8 cellular contexts compared by ENCODE assay signal in the genomic region with DNA sequence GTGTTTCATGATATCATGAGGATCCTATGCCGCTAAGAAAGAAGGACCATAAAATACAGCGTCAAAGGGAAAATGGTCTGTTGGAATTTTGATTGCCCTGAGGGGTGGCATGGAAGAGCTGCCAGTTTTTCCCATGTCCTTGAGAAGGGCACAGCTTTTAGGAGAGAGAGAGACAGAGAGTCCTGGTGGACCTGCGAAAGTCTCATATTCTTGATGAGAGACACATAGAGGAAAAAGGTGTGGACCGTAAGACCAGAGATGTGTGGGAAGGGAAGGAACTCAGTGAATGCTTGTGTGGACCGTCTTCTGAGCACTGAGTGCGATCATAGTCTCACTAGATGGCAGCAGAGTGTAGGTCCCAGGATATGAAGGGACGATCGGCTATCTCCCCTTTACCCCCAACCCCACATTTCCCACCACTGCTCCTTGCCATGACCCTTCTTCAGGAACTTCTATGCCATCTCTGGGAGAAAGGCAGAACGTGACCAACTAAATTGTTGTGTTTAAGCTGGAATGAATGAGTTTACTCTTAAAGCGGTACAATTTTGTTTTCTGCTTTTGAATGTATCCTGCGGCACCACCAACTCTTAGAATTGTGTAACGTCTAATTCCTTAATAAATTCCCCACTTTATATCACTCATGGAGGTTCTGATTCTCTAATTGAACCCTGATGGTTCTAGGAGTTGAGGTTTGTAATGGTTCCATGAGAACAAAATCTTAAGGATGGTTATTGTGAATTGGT.
DNase-seq lines count a peak whose midpoint lies in the region; ATAC-seq, FAIRE-seq and TF ChIP-seq lines count a peak whose summit lies in the region.

No MANE protein-coding gene starts in this region.

- TF ChIP-seq CTCF in K562 (IDR thresholded peaks at IDR 0.05 in 2 of 3, conservative IDR thresholded peaks at IDR 0.05 in 1 of 3; ENCODE audit: insufficient read depth in 2 of 3, low read depth in 1 of 3, low read length in 3 of 3): peak; percentile 76 to 79 (median 78)
- peak in 3 of 6 experiments; percentile 37 to 60 (median 44) for TF ChIP-seq CTCF in thyroid gland (IDR thresholded peaks at IDR 0.05)

- in situ Hi-C loops in ACHN (cut with HindIII; ENCODE audit: low pct_ligation_motif_present, low pct_unique_long_range_greater_than_20kb, low sequenced_read_pairs) (no loop called here), K562 (cut with MboI) (loop anchor here (5.0 kb wide), 1 partner anchor 524 kb away; no protein-coding TSS in a partner anchor)

- H3K4me3 ChIP-seq in K562 (no peak overlapping the region), thyroid gland (replicated peaks in 1 of 3) (no peak overlapping the region)

- H4K20me1 ChIP-seq in K562 (replicated peaks; ENCODE audit: control insufficient read depth, insufficient read depth, low read length): no peaks in the 10 kb centered on the region

- H3K9me3 ChIP-seq in K562 (replicated peaks; ENCODE audit: control insufficient read depth, insufficient read depth, low read depth, low read length) (no peaks in the 10 kb centered on the region), thyroid gland (no peaks in the 10 kb centered on the region)

- no peak overlapping the region for H3K27ac ChIP-seq in K562 (ENCODE audit: extremely low read depth, low read depth, low read length)
- no peak overlapping the region for H3K27ac ChIP-seq in thyroid gland

- intact Hi-C loops in K562 (cut with micrococcal nuclease) (loop anchor here (1.0 to 5.0 kb wide), 4 partner anchors 89 to 522 kb away; no protein-coding TSS in a partner anchor), thyroid gland (cut with DNase I) (no loop called here)

- TF ChIP-seq RAD21 in K562 (CRISPR knock-in tag; conservative IDR thresholded peaks at IDR 0.05 in 1 of 2, IDR thresholded peaks at IDR 0.05 in 1 of 2): peak; percentile 85 to 93

- no peaks in the 10 kb centered on the region for H3K9me1 ChIP-seq in K562 (ENCODE audit: control insufficient read depth, insufficient read depth, low read length)

- no peak for TF ChIP-seq EP300 in K562 (IDR thresholded peaks at IDR 0.05; ENCODE audit: low read length)

- H3K4me2 ChIP-seq in K562 (ENCODE audit: insufficient read depth, low read length): no peak overlapping the region

- H3K4me1 ChIP-seq in K562 (replicated peaks in 1 of 2; ENCODE audit: control insufficient read depth in 2 of 2, insufficient read depth in 2 of 2, low read length in 2 of 2) (no peaks in the 10 kb centered on the region; a peak in 1 of 5 replicates), thyroid gland (no peaks in the 10 kb centered on the region)

- BruUV-seq in K562 (replicated peaks; lab: Mats Ljungman, UMichigan): no TSS peak

- ATAC-seq in HG02588 (IDR thresholded peaks at IDR 0.05; ENCODE audit: unreplicated experiment) (peak; percentile 69), K562 (peak; percentile 98), HG02840 (IDR thresholded peaks at IDR 0.05; ENCODE audit: low FRiP score, unreplicated experiment) (no peak)

- H2AFZ ChIP-seq in K562 (ENCODE audit: low read depth, low read length): peak overlapping the region; percentile 64

- no peak overlapping the region for H3K9ac ChIP-seq in K562 (ENCODE audit: insufficient read depth in 1 of 2, low read depth in 2 of 2, low read length in 2 of 2)

- 22% methylated on average over 12 of the region's 12 CpGs for WGBS in K562 (ENCODE audit: insufficient coverage, low coverage, missing lambda C conversion rate)
- WGBS in thyroid gland, 2 donors: 40 to 44% methylated on average over 12 of the region's 12 CpGs

- FAIRE-seq in K562 (lab: Jason Lieb, UNC): peak; percentile 89

- H3K36me3 ChIP-seq in K562 (ENCODE audit: control insufficient read depth, insufficient read depth, low read length): no peaks in the 10 kb centered on the region
- H3K36me3 ChIP-seq in thyroid gland: no peaks in the 10 kb centered on the region

- peak; percentile 25 for DNase-seq in ACHN
- peak; percentile 26 for DNase-seq in GDM1 (lab: John Stamatoyannopoulos, UW)
- DNase-seq in NCI-H2196 treated with DMSO at 0.1 percent for 48 hours (lab: John Stamatoyannopoulos, UW; ENCODE audit: unreplicated experiment): peak; percentile 15
- peak; percentile 33 to 76 (median 48) for DNase-seq in K562 (ENCODE audit: extremely low read depth in 1 of 4, low spot score in 3 of 4)
- DNase-seq in left kidney (ENCODE audit: low read depth, low spot score): peak; percentile 67
- DNase-seq in thyroid gland: no peak

- CTCF ChIA-PET in K562 (lab: Yijun Ruan, JAX; ENCODE audit: low intra/inter-chr PET ratio): interaction anchor here (1.9 kb wide), 1 partner anchor 521 kb away, joined by 10 read pairs; no protein-coding TSS in a partner anchor

- H3K79me2 ChIP-seq in K562 (ENCODE audit: control insufficient read depth, insufficient read depth, low read length): no peaks in the 10 kb centered on the region

- H3K27me3 ChIP-seq in K562 (ENCODE audit: control insufficient read depth in 2 of 2, insufficient read depth in 2 of 2, low read length in 2 of 2) (no peaks in the 10 kb centered on the region), thyroid gland (no peaks in the 10 kb centered on the region)

- TF ChIP-seq POLR2A in K562 (conservative IDR thresholded peaks at IDR 0.05) (no peak), thyroid gland (IDR thresholded peaks at IDR 0.05) (no peak)

- POLR2A ChIA-PET in K562 (lab: Yijun Ruan, JAX): no interaction called here

TF ChIP-seq in K562, 482 proteins besides CTCF, POLR2A, EP300 and RAD21 (continues in another document):
- TF ChIP-seq TAF7 (tag; IDR thresholded peaks at IDR 0.05): no peak
- no peak for TF ChIP-seq NFIC (IDR thresholded peaks at IDR 0.05)
- TF ChIP-seq, protein P1, sequence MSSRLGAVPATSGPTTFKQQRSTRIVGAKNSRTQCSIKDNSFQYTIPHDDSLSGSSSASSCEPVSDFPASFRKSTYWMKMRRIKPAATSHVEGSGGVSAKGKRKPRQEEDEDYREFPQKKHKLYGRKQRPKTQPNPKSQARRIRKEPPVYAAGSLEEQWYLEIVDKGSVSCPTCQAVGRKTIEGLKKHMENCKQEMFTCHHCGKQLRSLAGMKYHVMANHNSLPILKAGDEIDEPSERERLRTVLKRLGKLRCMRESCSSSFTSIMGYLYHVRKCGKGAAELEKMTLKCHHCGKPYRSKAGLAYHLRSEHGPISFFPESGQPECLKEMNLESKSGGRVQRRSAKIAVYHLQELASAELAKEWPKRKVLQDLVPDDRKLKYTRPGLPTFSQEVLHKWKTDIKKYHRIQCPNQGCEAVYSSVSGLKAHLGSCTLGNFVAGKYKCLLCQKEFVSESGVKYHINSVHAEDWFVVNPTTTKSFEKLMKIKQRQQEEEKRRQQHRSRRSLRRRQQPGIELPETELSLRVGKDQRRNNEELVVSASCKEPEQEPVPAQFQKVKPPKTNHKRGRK (tag; IDR thresholded peaks at IDR 0.05): no peak
- TF ChIP-seq RBM39 (optimal IDR thresholded peaks at IDR 0.05; ENCODE audit: low read depth, low read length): no peak
- TF ChIP-seq, protein P2, sequence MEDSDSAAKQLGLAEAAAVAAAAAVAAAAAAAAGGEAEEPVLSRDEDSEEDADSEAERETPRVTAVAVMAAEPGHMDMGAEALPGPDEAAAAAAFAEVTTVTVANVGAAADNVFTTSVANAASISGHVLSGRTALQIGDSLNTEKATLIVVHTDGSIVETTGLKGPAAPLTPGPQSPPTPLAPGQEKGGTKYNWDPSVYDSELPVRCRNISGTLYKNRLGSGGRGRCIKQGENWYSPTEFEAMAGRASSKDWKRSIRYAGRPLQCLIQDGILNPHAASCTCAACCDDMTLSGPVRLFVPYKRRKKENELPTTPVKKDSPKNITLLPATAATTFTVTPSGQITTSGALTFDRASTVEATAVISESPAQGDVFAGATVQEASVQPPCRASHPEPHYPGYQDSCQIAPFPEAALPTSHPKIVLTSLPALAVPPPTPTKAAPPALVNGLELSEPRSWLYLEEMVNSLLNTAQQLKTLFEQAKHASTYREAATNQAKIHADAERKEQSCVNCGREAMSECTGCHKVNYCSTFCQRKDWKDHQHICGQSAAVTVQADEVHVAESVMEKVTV (CRISPR knock-in tag; IDR thresholded peaks at IDR 0.05): peak; percentile 83
- peak; percentile 55; the same call in 1 of the 2 replicates for TF ChIP-seq ZBTB7A (IDR thresholded peaks at IDR 0.05; ENCODE audit: borderline replicate concordance, control insufficient read depth, low read depth, low read length)
- TF ChIP-seq CBX3 (IDR thresholded peaks at IDR 0.05; ENCODE audit: borderline replicate concordance in 1 of 2, low read length in 2 of 2): 0 out of 3 replicates have a peak, but pooled peaks of 1 of the 2 experiments have one; percentile 24
- TF ChIP-seq, protein P3, sequence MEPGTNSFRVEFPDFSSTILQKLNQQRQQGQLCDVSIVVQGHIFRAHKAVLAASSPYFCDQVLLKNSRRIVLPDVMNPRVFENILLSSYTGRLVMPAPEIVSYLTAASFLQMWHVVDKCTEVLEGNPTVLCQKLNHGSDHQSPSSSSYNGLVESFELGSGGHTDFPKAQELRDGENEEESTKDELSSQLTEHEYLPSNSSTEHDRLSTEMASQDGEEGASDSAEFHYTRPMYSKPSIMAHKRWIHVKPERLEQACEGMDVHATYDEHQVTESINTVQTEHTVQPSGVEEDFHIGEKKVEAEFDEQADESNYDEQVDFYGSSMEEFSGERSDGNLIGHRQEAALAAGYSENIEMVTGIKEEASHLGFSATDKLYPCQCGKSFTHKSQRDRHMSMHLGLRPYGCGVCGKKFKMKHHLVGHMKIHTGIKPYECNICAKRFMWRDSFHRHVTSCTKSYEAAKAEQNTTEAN (CRISPR knock-in tag; IDR thresholded peaks at IDR 0.05): no peak
- TF ChIP-seq SMARCA4 (IDR thresholded peaks at IDR 0.05): 0 out of 2 replicates have a peak, but pooled peaks have one; percentile 39
- peak; percentile 75 for TF ChIP-seq ARID2 (IDR thresholded peaks at IDR 0.05)
- TF ChIP-seq HMG20B (CRISPR knock-in tag; IDR thresholded peaks at IDR 0.05): no peak
- no peak for TF ChIP-seq ZNF785 (CRISPR knock-in tag; IDR thresholded peaks at IDR 0.05)
- peak; percentile 82 for TF ChIP-seq SMC3 (conservative IDR thresholded peaks at IDR 0.05; ENCODE audit: insufficient read depth, low read depth, low read length)
- peak; percentile 55; the same call in 1 of the 2 replicates for TF ChIP-seq STAG1 (CRISPR knock-in tag; IDR thresholded peaks at IDR 0.05; ENCODE audit: borderline replicate concordance)
- TF ChIP-seq STAT5A (IDR thresholded peaks at IDR 0.05; ENCODE audit: borderline replicate concordance, low read length): no peak
- peak; percentile 13; the same call in 1 of the 2 replicates for TF ChIP-seq EP400 (IDR thresholded peaks at IDR 0.05)

Comparison
In these comparisons a context has a peak if more than half of its experiments do, and no peak if none do; other contexts are left out.
1. DNase-seq: peak in ACHN (single experiment), GDM1 (single experiment), NCI-H2196 treated with DMSO at 0.1 percent for 48 hours (single experiment), K562 (4 of 4) and left kidney (single experiment); none in thyroid gland (0 of 2).